ENCODE assay signal across 29 cellular contexts in the genomic region with DNA sequence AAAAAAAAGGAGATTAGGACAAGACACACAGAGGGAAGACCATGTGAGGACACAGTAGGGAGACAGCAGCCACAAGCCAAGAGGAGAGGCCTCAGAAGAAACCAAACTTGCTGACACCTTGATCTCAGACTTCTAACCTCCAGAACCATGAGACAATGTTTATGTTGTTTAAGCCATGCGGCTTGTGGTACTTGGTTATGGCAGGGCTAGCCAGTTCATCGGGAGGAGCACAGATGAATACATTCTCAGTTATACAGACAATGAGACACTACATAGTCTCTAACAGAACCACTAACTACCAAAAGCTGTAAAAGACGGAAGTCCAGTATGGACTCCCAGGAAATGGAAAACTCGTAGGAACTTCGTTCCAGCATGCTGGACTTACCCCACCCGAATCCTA.
"Had no signal": no experiment of that assay in that cellular context is flagged by ENCODE, and none has a peak within 500 bp of the region (broad histone marks: within the 10 kb centered on the region; RNA-seq: fewer than 3 reads in every experiment).

No MANE protein-coding gene starts in this region.

- H3K4me1 ChIP-seq: adrenal gland, body of pancreas, colonic mucosa, foreskin keratinocyte, gastrocnemius medialis had no signal

- H3K4me3 Mint-ChIP-seq: activated B cell treated with CpG ODN at 0.5 μM for 24 hours; activated CD4-positive, alpha-beta T cell treated with anti-CD3 and anti-CD28 coated beads for 36 hours; activated CD4-positive, alpha-beta T cell treated with anti-CD3 and anti-CD28 coated beads, Interleukin-2, amount 10 ng/mL, durations not matched to agents 7 days and 5 days; activated CD8-positive, alpha-beta T cell treated with anti-CD3 and anti-CD28 coated beads for 36 hours; activated naive CD4-positive, alpha-beta T cell treated with anti-CD3 and anti-CD28 coated beads for 36 hours; activated naive CD4-positive, alpha-beta T cell treated with anti-CD3 and anti-CD28 coated beads, Interleukin-2, amount 50 U/mL, for 24 hours; activated naive CD8-positive, alpha-beta T cell treated with anti-CD3 and anti-CD28 coated beads for 36 hours; activated naive CD8-positive, alpha-beta T cell treated with anti-CD3 and anti-CD28 coated beads, Interleukin-2, amount 50 U/mL, for 24 hours; activated T-cell treated with anti-CD3 and anti-CD28 coated beads, Interleukin-2, amount 50 U/mL, for 4 hours; T-helper 17 cell; T-helper 2 cell treated with Interferon-gamma antibody and Interleukin-4, amounts not matched to agents 5 μg/mL and 100 μg/mL, for 36 hours had no signal

- H3K9me3 ChIP-seq: adrenal gland, body of pancreas, colonic mucosa, esophagus muscularis mucosa, gastrocnemius medialis, heart right ventricle had no signal

- DNase-seq: activated B cell treated with CpG ODN at 0.5 μM for 24 hours; activated CD4-positive, alpha-beta T cell treated with anti-CD3 and anti-CD28 coated beads for 36 hours; activated CD4-positive, alpha-beta T cell treated with anti-CD3 and anti-CD28 coated beads, Interleukin-2, amount 10 ng/mL, durations not matched to agents 7 days and 5 days; activated CD4-positive, alpha-beta T cell treated with anti-CD3 and anti-CD28 coated beads, Interleukin-2, amount 50 U/mL, for 4 hours; activated CD8-positive, alpha-beta memory T cell treated with anti-CD3 and anti-CD28 coated beads for 24 hours; activated CD8-positive, alpha-beta T cell treated with anti-CD3 and anti-CD28 coated beads for 36 hours; activated effector memory CD4-positive, alpha-beta T cell treated with anti-CD3 and anti-CD28 coated beads, Interleukin-2, amount 50 U/mL, for 16 hours; activated naive CD4-positive, alpha-beta T cell treated with anti-CD3 and anti-CD28 coated beads for 36 hours; activated naive CD8-positive, alpha-beta T cell treated with anti-CD3 and anti-CD28 coated beads for 36 hours; activated naive CD8-positive, alpha-beta T cell treated with anti-CD3 and anti-CD28 coated beads, Interleukin-2, amount 50 U/mL, for 24 hours; activated T-cell treated with anti-CD3 and anti-CD28 coated beads, Interleukin-2, amount 50 U/mL, for 4 hours; adrenal gland; aorta; body of pancreas; caudate nucleus; cerebellar nuclear complex; colonic mucosa; effector CD8-positive, alpha-beta T cell; foreskin keratinocyte; gastrocnemius medialis; heart right ventricle; T-helper 1 cell; T-helper 17 cell; T1000; WERI-Rb-1 had no signal

- H3K27me3 Mint-ChIP-seq: activated B cell treated with CpG ODN at 0.5 μM for 24 hours; activated CD4-positive, alpha-beta T cell treated with anti-CD3 and anti-CD28 coated beads for 36 hours; activated CD4-positive, alpha-beta T cell treated with anti-CD3 and anti-CD28 coated beads, Interleukin-2, amount 10 ng/mL, durations not matched to agents 7 days and 5 days; activated naive CD8-positive, alpha-beta T cell treated with anti-CD3 and anti-CD28 coated beads for 36 hours; activated naive CD8-positive, alpha-beta T cell treated with anti-CD3 and anti-CD28 coated beads, Interleukin-2, amount 50 U/mL, for 24 hours; T-helper 17 cell had no signal

- H3K36me3 ChIP-seq: adrenal gland, colonic mucosa, esophagus muscularis mucosa, gastrocnemius medialis, WERI-Rb-1 had no signal

- H3K27ac ChIP-seq: adrenal gland, body of pancreas, colonic mucosa, esophagus muscularis mucosa, foreskin keratinocyte, gastrocnemius medialis, heart right ventricle, WERI-Rb-1 had no signal

- H3K4me1 Mint-ChIP-seq: activated B cell treated with CpG ODN at 0.5 μM for 24 hours; activated CD4-positive, alpha-beta T cell treated with anti-CD3 and anti-CD28 coated beads for 36 hours; activated CD4-positive, alpha-beta T cell treated with anti-CD3 and anti-CD28 coated beads, Interleukin-2, amount 10 ng/mL, durations not matched to agents 7 days and 5 days; activated naive CD4-positive, alpha-beta T cell treated with anti-CD3 and anti-CD28 coated beads, Interleukin-2, amount 50 U/mL, for 24 hours; activated naive CD8-positive, alpha-beta T cell treated with anti-CD3 and anti-CD28 coated beads for 36 hours; activated naive CD8-positive, alpha-beta T cell treated with anti-CD3 and anti-CD28 coated beads, Interleukin-2, amount 50 U/mL, for 24 hours had no signal

- H3K4me3 ChIP-seq: adrenal gland, body of pancreas, colonic mucosa, esophagus muscularis mucosa, gastrocnemius medialis, heart right ventricle had no signal

- H3K9me3 Mint-ChIP-seq: activated B cell treated with CpG ODN at 0.5 μM for 24 hours; activated CD4-positive, alpha-beta T cell treated with anti-CD3 and anti-CD28 coated beads, Interleukin-2, amount 10 ng/mL, durations not matched to agents 7 days and 5 days; activated CD8-positive, alpha-beta T cell treated with anti-CD3 and anti-CD28 coated beads for 36 hours; activated naive CD4-positive, alpha-beta T cell treated with anti-CD3 and anti-CD28 coated beads for 36 hours; activated naive CD4-positive, alpha-beta T cell treated with anti-CD3 and anti-CD28 coated beads, Interleukin-2, amount 50 U/mL, for 24 hours; activated naive CD8-positive, alpha-beta T cell treated with anti-CD3 and anti-CD28 coated beads for 36 hours; activated naive CD8-positive, alpha-beta T cell treated with anti-CD3 and anti-CD28 coated beads, Interleukin-2, amount 50 U/mL, for 24 hours; activated T-cell treated with anti-CD3 and anti-CD28 coated beads, Interleukin-2, amount 50 U/mL, for 4 hours; activated T-helper 2 cell treated with anti-CD3 and anti-CD28 coated beads, Interferon-gamma antibody, Interleukin-2, Interleukin-4, amounts not matched to agents 10 μg/mL and 5 μg/mL and 100 μg/mL, durations not matched to agents 14 hours and 24 hours and 36 hours; T-helper 2 cell treated with Interferon-gamma antibody and Interleukin-4, amounts not matched to agents 5 μg/mL and 100 μg/mL, for 36 hours had no signal

- H3K27me3 ChIP-seq: adrenal gland, body of pancreas, colonic mucosa, esophagus muscularis mucosa, foreskin keratinocyte, gastrocnemius medialis, heart right ventricle had no signal

- H3K27ac Mint-ChIP-seq: activated B cell treated with CpG ODN at 0.5 μM for 24 hours; activated CD4-positive, alpha-beta T cell treated with anti-CD3 and anti-CD28 coated beads for 36 hours; activated CD4-positive, alpha-beta T cell treated with anti-CD3 and anti-CD28 coated beads, Interleukin-2, amount 10 ng/mL, durations not matched to agents 7 days and 5 days; activated CD8-positive, alpha-beta T cell treated with anti-CD3 and anti-CD28 coated beads for 36 hours; activated naive CD4-positive, alpha-beta T cell treated with anti-CD3 and anti-CD28 coated beads for 36 hours; activated naive CD4-positive, alpha-beta T cell treated with anti-CD3 and anti-CD28 coated beads, Interleukin-2, amount 50 U/mL, for 24 hours; activated naive CD8-positive, alpha-beta T cell treated with anti-CD3 and anti-CD28 coated beads for 36 hours; activated naive CD8-positive, alpha-beta T cell treated with anti-CD3 and anti-CD28 coated beads, Interleukin-2, amount 50 U/mL, for 24 hours; activated T-helper 2 cell treated with anti-CD3 and anti-CD28 coated beads, Interferon-gamma antibody, Interleukin-2, Interleukin-4, amounts not matched to agents 10 μg/mL and 5 μg/mL and 100 μg/mL, durations not matched to agents 14 hours and 24 hours and 36 hours; T-helper 17 cell; T-helper 2 cell treated with Interferon-gamma antibody and Interleukin-4, amounts not matched to agents 5 μg/mL and 100 μg/mL, for 36 hours had no signal

- H3K36me3 Mint-ChIP-seq: activated naive CD4-positive, alpha-beta T cell treated with anti-CD3 and anti-CD28 coated beads, Interleukin-2, amount 50 U/mL, for 24 hours; activated naive CD8-positive, alpha-beta T cell treated with anti-CD3 and anti-CD28 coated beads for 36 hours had no signal
